Comparison of ENCODE assay signal across 8 cellular contexts in genomic region chr12:948238-948637, GRCh38. TPM values are rescaled to one million over a fixed set of nuclear protein-coding genes. Genes with fewer than 3 reads are reported as not detected.
A peak's percentile ranks its signal among the peaks of the same experiment; 100 is the strongest.
DNase-seq lines count a peak whose midpoint lies in the region; ATAC-seq and TF ChIP-seq lines count a peak whose summit lies in the region.

No MANE protein-coding gene starts in this region.

- H3K4me3 ChIP-seq in GM23248 (peak overlapping the region; percentile 79), SU-DHL-6 (ENCODE audit: insufficient read depth, low read length, poor library complexity, severe bottlenecking) (peak overlapping the region; percentile 90), fibroblast of mammary gland (ENCODE audit: control insufficient read depth, low read depth, low read length) (peak overlapping the region; percentile 97), sigmoid colon (peak overlapping the region in 3 of 4 donors; percentile 68 to 84 (median 76))

- H3K27ac ChIP-seq in GM23248, result peak overlapping the region; percentile 88
- H3K27ac ChIP-seq in SU-DHL-6 (ENCODE audit: low read depth, low read length), result no peak overlapping the region
- H3K27ac ChIP-seq in sigmoid colon, result peak overlapping the region; percentile 89 to 96 (median 94)

- WGBS in GM23248 (ENCODE audit: low coverage in 1 of 2, low lambda C conversion rate in 2 of 2, missing lambda C conversion rate in 2 of 2), 2 experiments, result 80 to 84% methylated on average over 9 of the region's 9 CpGs
- 35 to 86% methylated on average over 9 of the region's 9 CpGs for WGBS in sigmoid colon, 2 donors

- no peak for TF ChIP-seq EP300 in sigmoid colon (IDR thresholded peaks at IDR 0.05)

- no peak for TF ChIP-seq CTCF in SU-DHL-6 (IDR thresholded peaks at IDR 0.05; ENCODE audit: insufficient read depth, low read length, poor library complexity, severe bottlenecking)
- no peak for TF ChIP-seq CTCF in fibroblast of mammary gland (conservative IDR thresholded peaks at IDR 0.05; ENCODE audit: control insufficient read depth, insufficient read depth, low read depth, low read length)
- no peak for TF ChIP-seq CTCF in sigmoid colon (IDR thresholded peaks at IDR 0.05)

- in situ Hi-C loops in GM23248 (cut with MboI), result no loop called here

- H3F3A ChIP-seq in GM23248 (ENCODE audit: insufficient read depth) (peaks cover 21% of the 10 kb centered on the region), SU-DHL-6 (ENCODE audit: insufficient read depth) (peaks cover 18% of the 10 kb centered on the region; the same call in 1 of the 2 replicates)

- H4K20me1 ChIP-seq in GM23248 (ENCODE audit: insufficient read depth) (no peaks in the 10 kb centered on the region), SU-DHL-6 (ENCODE audit: low read depth, low read length) (no peaks in the 10 kb centered on the region)

- H2AFZ ChIP-seq in GM23248 (peak overlapping the region; percentile 84; the same call in 1 of the 2 replicates), SU-DHL-6 (ENCODE audit: low read depth, low read length, severe bottlenecking) (no peak overlapping the region)

- H3K27me3 ChIP-seq in GM23248 (replicated peaks; ENCODE audit: insufficient read depth) (no peaks in the 10 kb centered on the region), SU-DHL-6 (ENCODE audit: low read length) (no peaks in the 10 kb centered on the region), sigmoid colon (no peaks in the 10 kb centered on the region)

- H3K4me1 ChIP-seq in GM23248 (ENCODE audit: insufficient read depth), result peaks cover 18% of the 10 kb centered on the region
- peaks cover 0 to 21% (median 11%) of the 10 kb centered on the region in 4 donors for H3K4me1 ChIP-seq in sigmoid colon

- intact Hi-C loops in sigmoid colon (cut with DNase I), result loop anchor here (2.0 to 10.0 kb wide), 3 partner anchors 127 to 637 kb away; partner anchors contain the start of gene WNK1

- DNase-seq in GM23248, result peak; percentile 15
- no peak for DNase-seq in fibroblast of mammary gland (ENCODE audit: low read depth)
- DNase-seq in sigmoid colon, result no peak
- DNase-seq in T-helper 9 cell, result no peak
- no peak for DNase-seq in NCI-H748 treated with DMSO at 0.1 percent for 48 hours (lab: John Stamatoyannopoulos, UW)

- H3K36me3 ChIP-seq in GM23248 (ENCODE audit: low read depth) (no peaks in the 10 kb centered on the region), SU-DHL-6 (ENCODE audit: low read length) (no peaks in the 10 kb centered on the region), sigmoid colon (peaks cover 0 to 8% (median 0%) of the 10 kb centered on the region in 4 donors)

- no peaks in the 10 kb centered on the region for H3K9me3 ChIP-seq in GM23248 (ENCODE audit: low read depth)
- no peaks in the 10 kb centered on the region for H3K9me3 ChIP-seq in SU-DHL-6 (ENCODE audit: insufficient read depth, low read length)
- H3K9me3 ChIP-seq in sigmoid colon, result no peaks in the 10 kb centered on the region

- no peak for TF ChIP-seq POLR2A in sigmoid colon (IDR thresholded peaks at IDR 0.05)

- H3K9me2 ChIP-seq in GM23248 (ENCODE audit: insufficient read depth), result no peaks in the 10 kb centered on the region
- no peaks in the 10 kb centered on the region for H3K9me2 ChIP-seq in SU-DHL-6 (replicated peaks; ENCODE audit: insufficient read depth, low read length)

- ATAC-seq in GM18511 (IDR thresholded peaks at IDR 0.05; ENCODE audit: unreplicated experiment) (no peak), GM19324 (IDR thresholded peaks at IDR 0.05; ENCODE audit: low FRiP score, unreplicated experiment) (no peak)

- peak overlapping the region; percentile 94 for H3K4me2 ChIP-seq in GM23248 (ENCODE audit: unreplicated experiment)
- H3K4me2 ChIP-seq in SU-DHL-6 (ENCODE audit: low read depth, low read length, poor library complexity, severe bottlenecking), result peak overlapping the region; percentile 54

- H3K79me2 ChIP-seq in GM23248 (ENCODE audit: insufficient read depth), result peaks cover 56% of the 10 kb centered on the region
- H3K79me2 ChIP-seq in SU-DHL-6 (ENCODE audit: insufficient read depth, low read length), result peaks cover 44% of the 10 kb centered on the region

- H3K9ac ChIP-seq in GM23248 (peak overlapping the region; percentile 86), SU-DHL-6 (ENCODE audit: low read length) (peak overlapping the region; percentile 89)

RNA-seq across cellular contexts. Expression of gene RAD52, which starts 1.3 kb away (rescaled TPM):
- 16.1 and 20.0 TPM in 2 replicates for total RNA-seq in GM23248 (2014; rRNA removed; shearing (Covaris generic))
- polyA plus RNA-seq in GM23248 (2016; fragmentation: Nextera tagmentation; extraction: Ambion mirVana), result 5.0 and 7.4 TPM in 2 replicates
- 10 to 100 TPM; 12.8 to 41.8 (median 18.5) TPM for total RNA-seq in sigmoid colon
- polyA plus RNA-seq in sigmoid colon, result 10 to 100 TPM in 2 of 3 donors, 1 to 10 TPM in 1; 6.0 to 13.8 (median 10.4) TPM

RNA-seq across cellular contexts. Expression of gene ERC1, which starts 42.8 kb away (rescaled TPM):
- 23.3 and 26.4 TPM in 2 replicates for total RNA-seq in GM23248 (2014; rRNA removed; shearing (Covaris generic))
- polyA plus RNA-seq in GM23248 (2016; fragmentation: Nextera tagmentation; extraction: Ambion mirVana), result 20.5 and 21.5 TPM in 2 replicates
- total RNA-seq in sigmoid colon, result 10 to 100 TPM; 34.6 to 97.8 (median 42.4) TPM
- polyA plus RNA-seq in sigmoid colon, result 10 to 100 TPM in 1 of 3 donors, 1 to 10 TPM in 2; 5.4 to 11.1 (median 8.6) TPM
